Comparison of ENCODE assay signal across 26 cellular contexts in genomic region chr11:17859552-17859951, GRCh38.
"Had no signal": no experiment of that assay in that cellular context is flagged by ENCODE, and none has a peak within 500 bp of the region (broad histone marks: within the 10 kb centered on the region; RNA-seq: fewer than 3 reads in every experiment).

No MANE protein-coding gene starts in this region.

- ATAC-seq: effector memory CD8-positive, alpha-beta T cell; gastrocnemius medialis; left cardiac atrium; left lung; mucosa of descending colon; natural killer cell treated with Interleukin-12 subunit alpha and Interleukin-12 subunit beta and Interleukin-15 and Interleukin-18, amount 100 ng/mL, for 72 hours; sciatic nerve; stimulated activated effector memory CD8-positive, alpha-beta T cell treated with anti-CD3 and anti-CD28 coated beads, Interleukin-12 subunit alpha, Interleukin-12 subunit beta, amount 100 ng/mL, for 72 hours had no signal

- H3K4me3 ChIP-seq: esophagus squamous epithelium, gastrocnemius medialis, hepatocyte, left lung, mucosa of descending colon, neural progenitor cell, prostate gland, right atrium auricular region, stomach, thyroid gland, vagina had no signal

- H3K27ac ChIP-seq: esophagus squamous epithelium, gastrocnemius medialis, hepatocyte, left lung, neural progenitor cell, prostate gland, right atrium auricular region, stomach, thyroid gland, vagina had no signal

- H3K4me2 ChIP-seq: hepatocyte, neural progenitor cell had no signal

- H3K79me2 ChIP-seq: hepatocyte had no signal

- H3K36me3 ChIP-seq: gastrocnemius medialis, left lung, neural progenitor cell, prostate gland, right atrium auricular region, thyroid gland, vagina had no signal

- H3K4me1 ChIP-seq: esophagus squamous epithelium, gastrocnemius medialis, left lung, neural progenitor cell, prostate gland, right atrium auricular region, vagina had no signal

- H3K9ac ChIP-seq: neural progenitor cell had no signal

- FAIRE-seq: kidney had no signal

- DNase-seq: cortex of kidney; effector memory CD8-positive, alpha-beta T cell; erythroblast; esophagus squamous epithelium; foreskin fibroblast; gastrocnemius medialis; head of caudate nucleus; kidney; left cardiac atrium; left lung; mesenchymal stem cell; mucosa of descending colon; naive B cell; stimulated activated CD4-positive, alpha-beta T cell treated with anti-CD3 and anti-CD28 coated beads, Interleukin-2, amount 100 ng/mL, for 24 hours; stimulated activated CD4-positive, alpha-beta T cell treated with anti-CD3 and anti-CD28 coated beads, Interleukin-4, amount 100 ng/mL, for 24 hours; stimulated activated naive CD4-positive, alpha-beta T cell treated with Interleukin-2 at 50 U/mL for 16 hours; stomach; thyroid gland had no signal

- H3K9me3 ChIP-seq: esophagus squamous epithelium, gastrocnemius medialis, left lung, mucosa of descending colon, prostate gland, right atrium auricular region, stomach, thyroid gland, vagina had no signal

- H2AFZ ChIP-seq: hepatocyte, neural progenitor cell had no signal

- H3K27me3 ChIP-seq: esophagus squamous epithelium, gastrocnemius medialis, hepatocyte, left lung, neural progenitor cell, right atrium auricular region, stomach, thyroid gland, vagina had no signal
